Comparison of ENCODE assay signal across 26 cellular contexts in genomic region chr13:41962994-41963393, GRCh38. TPM values are rescaled to one million over a fixed set of nuclear protein-coding genes. Genes with fewer than 3 reads are reported as not detected.
DNase-seq lines count a peak whose midpoint lies in the region; ATAC-seq and TF ChIP-seq lines count a peak whose summit lies in the region.
"Had no signal": no experiment of that assay in that cellular context is flagged by ENCODE, and none has a peak within 500 bp of the region (broad histone marks: within the 10 kb centered on the region; RNA-seq: fewer than 3 reads in every experiment).

No MANE protein-coding gene starts in this region.

- peak overlapping the region; percentile 32 to 80 for H3K27ac Mint-ChIP-seq in activated naive CD4-positive, alpha-beta T cell treated with anti-CD3 and anti-CD28 coated beads, Interleukin-2, amount 50 U/mL, for 72 hours
- H3K27ac Mint-ChIP-seq: brain; immature natural killer cell; mesothelial cell of epicardium; stimulated activated naive B cell treated with anti-CD40 and anti-IgM and Interleukin-4, amounts not matched to agents 10 μg/mL and 1 μg/mL and 100 μg/mL, for 72 hours; T-helper 1 cell treated with Interleukin-12 subunit alpha and Interleukin-12 subunit beta and Interleukin-4 antibody, amounts not matched to agents 30 μg/mL and 1 μg/mL, for 36 hours had no signal

- DNase-seq in activated naive CD4-positive, alpha-beta T cell treated with anti-CD3 and anti-CD28 coated beads, Interleukin-2, amount 50 U/mL, for 72 hours (ENCODE audit: low spot score in 2 of 2): peak in 1 of 2 donors; percentile 29
- no peak for DNase-seq in activated naive CD4-positive, alpha-beta T cell treated with anti-CD3 and anti-CD28 coated beads, Interleukin-2, amount 50 U/mL, for 16 hours
- DNase-seq in RWPE2 (ENCODE audit: low spot score) (no peak), epithelial cell of prostate (ENCODE audit: low read depth, low spot score) (peak; percentile 97), suprapubic skin (ENCODE audit: low spot score in 2 of 2) (no peak), anterior cingulate cortex (lab: John Stamatoyannopoulos, UW) (no peak)
- DNase-seq: activated CD4-positive, alpha-beta T cell treated with anti-CD3 and anti-CD28 coated beads, Interleukin-2, amount 50 U/mL, for 4 hours; Calu3; erythroblast; H7; immature natural killer cell; naive thymus-derived CD8-positive, alpha-beta T cell; NCI-H1092; NCI-H187 treated with DMSO at 0.1 percent for 48 hours; retina; stimulated activated CD4-positive, alpha-beta T cell treated with anti-CD3 and anti-CD28 coated beads, Interleukin-4, amount 100 ng/mL, for 1 hour; stimulated activated naive B cell treated with anti-CD40 and anti-IgM and Interleukin-4, amounts not matched to agents 10 μg/mL and 1 μg/mL and 100 μg/mL, for 72 hours; tibial artery had no signal

- H3K4me3 ChIP-seq in RWPE2 (ENCODE audit: severe bottlenecking) (no peak overlapping the region), suprapubic skin (no peak overlapping the region)
- H3K4me3 ChIP-seq: hepatocyte, SK-N-MC, tibial artery had no signal

- H3K27me3 ChIP-seq in RWPE2 (ENCODE audit: insufficient read depth, poor library complexity, severe bottlenecking) (no peaks in the 10 kb centered on the region), suprapubic skin (no peaks in the 10 kb centered on the region)
- H3K27me3 ChIP-seq: hepatocyte, tibial artery had no signal

- TF ChIP-seq CTCF in RWPE2 (IDR thresholded peaks at IDR 0.05; ENCODE audit: poor library complexity, severe bottlenecking): no peak
- TF ChIP-seq CTCF in suprapubic skin (IDR thresholded peaks at IDR 0.05): no peak

- peaks cover 5 to 9% of the 10 kb centered on the region in 2 donors for H3K36me3 Mint-ChIP-seq in activated naive CD4-positive, alpha-beta T cell treated with anti-CD3 and anti-CD28 coated beads, Interleukin-2, amount 50 U/mL, for 72 hours
- H3K36me3 Mint-ChIP-seq: brain, mesothelial cell of epicardium had no signal

- TF ChIP-seq EP300 in suprapubic skin (IDR thresholded peaks at IDR 0.05): no peak

- TF ChIP-seq POLR2A in suprapubic skin (IDR thresholded peaks at IDR 0.05): no peak

- H3K9me3 ChIP-seq in RWPE2 (ENCODE audit: severe bottlenecking) (no peaks in the 10 kb centered on the region), suprapubic skin (no peaks in the 10 kb centered on the region)
- H3K9me3 ChIP-seq: tibial artery had no signal

- H3K27ac ChIP-seq in RWPE2 (ENCODE audit: poor library complexity, severe bottlenecking): peak overlapping the region; percentile 70
- H3K27ac ChIP-seq in epithelial cell of prostate: peak overlapping the region; percentile 88
- peak overlapping the region; percentile 65 for H3K27ac ChIP-seq in suprapubic skin
- H3K27ac ChIP-seq: C4-2B, hepatocyte, SK-N-MC, tibial artery had no signal

- WGBS in suprapubic skin: 55% methylated on average over 1 of the region's 1 CpG

- peaks cover 5 to 6% of the 10 kb centered on the region in 2 donors for H3K9me3 Mint-ChIP-seq in activated naive CD4-positive, alpha-beta T cell treated with anti-CD3 and anti-CD28 coated beads, Interleukin-2, amount 50 U/mL, for 72 hours
- H3K9me3 Mint-ChIP-seq: brain; immature natural killer cell; mesothelial cell of epicardium; naive thymus-derived CD8-positive, alpha-beta T cell; stimulated activated naive B cell treated with anti-CD40 and anti-IgM and Interleukin-4, amounts not matched to agents 10 μg/mL and 1 μg/mL and 100 μg/mL, for 72 hours; T-helper 1 cell treated with Interleukin-12 subunit alpha and Interleukin-12 subunit beta and Interleukin-4 antibody, amounts not matched to agents 30 μg/mL and 1 μg/mL, for 36 hours had no signal

- peak; percentile 81 to 89 for ATAC-seq in activated naive CD4-positive, alpha-beta T cell treated with anti-CD3 and anti-CD28 coated beads, Interleukin-2, amount 50 U/mL, for 72 hours
- peak; percentile 62 for ATAC-seq in RWPE2 (ENCODE audit: low read depth)
- no peak for ATAC-seq in GM19023 (IDR thresholded peaks at IDR 0.05; ENCODE audit: unreplicated experiment)
- ATAC-seq: left lobe of liver; naive thymus-derived CD8-positive, alpha-beta T cell; stimulated activated naive B cell treated with anti-CD40 and anti-IgM and Interleukin-4, amounts not matched to agents 10 μg/mL and 1 μg/mL and 100 μg/mL, for 72 hours had no signal

- H3K36me3 ChIP-seq in RWPE2 (ENCODE audit: low read depth) (no peaks in the 10 kb centered on the region), suprapubic skin (no peaks in the 10 kb centered on the region)
- H3K36me3 ChIP-seq: tibial artery had no signal

- H3K4me1 ChIP-seq in RWPE2 (ENCODE audit: insufficient read depth, poor library complexity, severe bottlenecking) (peaks cover 24% of the 10 kb centered on the region), suprapubic skin (peaks cover 28% of the 10 kb centered on the region)

RNA-seq across cellular contexts. Expression of gene VWA8, which starts 2.1 kb away (rescaled TPM):
- total RNA-seq in activated naive CD4-positive, alpha-beta T cell treated with anti-CD3 and anti-CD28 coated beads, Interleukin-2, amount 50 U/mL, for 72 hours: 10 to 100 TPM; 11.8 to 23.7 TPM
- total RNA-seq in suprapubic skin: 10 to 100 TPM; 12.0 to 34.0 (median 16.6) TPM
